1 cellular context compared by ENCODE assay signal in genomic region chr19:35380450-35381124, GRCh38.
TF ChIP-seq lines count a peak whose summit lies in the region.

No MANE protein-coding gene starts in this region.

TF ChIP-seq in HepG2, 621 proteins besides CTCF, POLR2A, EP300 and RAD21 (continues in another document):
- TF ChIP-seq KLF15 (CRISPR knock-in tag; IDR thresholded peaks at IDR 0.05; ENCODE audit: borderline replicate concordance) (no peak), MAFG (CRISPR knock-in tag; IDR thresholded peaks at IDR 0.05) (no peak), ZMAT5 (CRISPR knock-in tag; IDR thresholded peaks at IDR 0.05; ENCODE audit: borderline replicate concordance, low read depth) (0 out of 2 replicates have a peak, but pooled peaks have one; percentile 23), ZNF792 (CRISPR knock-in tag; IDR thresholded peaks at IDR 0.05) (0 out of 2 replicates have a peak, but pooled peaks have one; percentile 84), ZNF230 (CRISPR knock-in tag; IDR thresholded peaks at IDR 0.05) (no peak; the same call in 1 of the 2 replicates), MXI1 (IDR thresholded peaks at IDR 0.05; ENCODE audit: borderline replicate concordance, low read depth, low read length) (peak; percentile 19; the same call in 1 of the 3 replicates), AKNA (CRISPR knock-in tag; IDR thresholded peaks at IDR 0.05; ENCODE audit: borderline replicate concordance) (no peak), SP5 (CRISPR knock-in tag; IDR thresholded peaks at IDR 0.05; ENCODE audit: borderline replicate concordance, low read depth) (peak; percentile 92), ZNF614 (CRISPR knock-in tag; IDR thresholded peaks at IDR 0.05; ENCODE audit: borderline replicate concordance) (peak; percentile 87), JARID2 (CRISPR knock-in tag; IDR thresholded peaks at IDR 0.05; ENCODE audit: insufficient replicate concordance) (no peak), ZNF446 (CRISPR knock-in tag; IDR thresholded peaks at IDR 0.05) (no peak), ZNF256 (CRISPR knock-in tag; conservative IDR thresholded peaks at IDR 0.05) (no peak), CCAR2 (optimal IDR thresholded peaks at IDR 0.05; ENCODE audit: low read depth, low read length) (no peak), HMG20B (CRISPR knock-in tag; conservative IDR thresholded peaks at IDR 0.05) (no peak), PLSCR1 (CRISPR knock-in tag; IDR thresholded peaks at IDR 0.05; ENCODE audit: borderline replicate concordance) (no peak), ZBTB10 (CRISPR knock-in tag; IDR thresholded peaks at IDR 0.05; ENCODE audit: borderline replicate concordance) (no peak), CSRNP1 (CRISPR knock-in tag; IDR thresholded peaks at IDR 0.05) (no peak), ZNF451 (CRISPR knock-in tag; IDR thresholded peaks at IDR 0.05) (no peak), ZNF205 (CRISPR knock-in tag; IDR thresholded peaks at IDR 0.05) (no peak), IRF1 (CRISPR knock-in tag; IDR thresholded peaks at IDR 0.05; ENCODE audit: low read depth) (no peak), ZNF749 (CRISPR knock-in tag; IDR thresholded peaks at IDR 0.05; ENCODE audit: borderline replicate concordance) (no peak), ZFP1 (CRISPR knock-in tag; IDR thresholded peaks at IDR 0.05) (no peak), MXD1 (CRISPR knock-in tag; IDR thresholded peaks at IDR 0.05) (no peak), XBP1 (CRISPR knock-in tag; IDR thresholded peaks at IDR 0.05) (no peak), RFX3 (CRISPR knock-in tag; IDR thresholded peaks at IDR 0.05) (no peak), FOXA3 (CRISPR knock-in tag; IDR thresholded peaks at IDR 0.05) (peak; percentile 74), ELF3 (CRISPR knock-in tag; IDR thresholded peaks at IDR 0.05) (peak; percentile 72), RFX1 (IDR thresholded peaks at IDR 0.05) (no peak), BCLAF1 (IDR thresholded peaks at IDR 0.05) (no peak), NR0B2 (CRISPR knock-in tag; IDR thresholded peaks at IDR 0.05) (no peak), ZNF710 (CRISPR knock-in tag; IDR thresholded peaks at IDR 0.05; ENCODE audit: borderline replicate concordance) (no peak; the same call in 1 of the 2 replicates), ZNF652 (CRISPR knock-in tag; IDR thresholded peaks at IDR 0.05; ENCODE audit: borderline replicate concordance, low read depth) (peak; percentile 14), ZFP82 (CRISPR knock-in tag; IDR thresholded peaks at IDR 0.05; ENCODE audit: borderline replicate concordance) (no peak), GATA4 (IDR thresholded peaks at IDR 0.05; ENCODE audit: borderline replicate concordance, low read depth) (no peak), HDAC6 (IDR thresholded peaks at IDR 0.05; ENCODE audit: low read depth, low read length) (no peak), ZNF333 (CRISPR knock-in tag; IDR thresholded peaks at IDR 0.05; ENCODE audit: borderline replicate concordance) (no peak), PHF20 (CRISPR knock-in tag; IDR thresholded peaks at IDR 0.05) (no peak), ATF7 (IDR thresholded peaks at IDR 0.05) (no peak), ATF7 (CRISPR knock-in tag; IDR thresholded peaks at IDR 0.05) (peak; percentile 69; the same call in 1 of the 2 replicates), FOXJ3 (CRISPR knock-in tag; IDR thresholded peaks at IDR 0.05; ENCODE audit: borderline replicate concordance) (no peak), ZBTB43 (CRISPR knock-in tag; conservative IDR thresholded peaks at IDR 0.05) (peak; percentile 69; the same call in 1 of the 2 replicates), SUZ12 (IDR thresholded peaks at IDR 0.05; ENCODE audit: low read depth, low read length) (no peak), CBX2 (IDR thresholded peaks at IDR 0.05; ENCODE audit: low read depth, low read length) (no peak), CBX2 (CRISPR knock-in tag; IDR thresholded peaks at IDR 0.05; ENCODE audit: low read depth) (0 out of 2 replicates have a peak, but pooled peaks have one; percentile 22)
